In genomic region chr1:51878616-51879336, GRCh38 we compare ENCODE assay signal across 8 cellular contexts. TPM values are rescaled to one million over a fixed set of nuclear protein-coding genes. Genes with fewer than 3 reads are reported as not detected.
A peak's percentile ranks its signal among the peaks of the same experiment; 100 is the strongest.
DNase-seq lines count a peak whose midpoint lies in the region; ATAC-seq and TF ChIP-seq lines count a peak whose summit lies in the region.

Gene NRDC (minus strand): TSS chr1:51878727. CDS start chr1:51878615, 112 bp downstream.

- CTCF ChIA-PET in activated CD4-positive, alpha-beta T cell treated with anti-CD3 and anti-CD28 coated beads, Interleukin-2, amount 10 ng/mL, durations not matched to agents 7 days and 5 days (lab: Charles Lee), result interaction anchor here (0.6 to 1.3 kb wide), 6 partner anchors 9 to 920 kb away, joined by 3 read pairs; no protein-coding TSS in a partner anchor

- H3K36me3 Mint-ChIP-seq in activated CD4-positive, alpha-beta T cell treated with anti-CD3 and anti-CD28 coated beads, Interleukin-2, amount 10 ng/mL, durations not matched to agents 7 days and 5 days (ENCODE audit: low read depth), result peaks cover 27% of the 10 kb centered on the region

- ATAC-seq in GM19372 (IDR thresholded peaks at IDR 0.05; ENCODE audit: low read depth, unreplicated experiment) (peak; percentile 98), HG03521 (IDR thresholded peaks at IDR 0.05; ENCODE audit: unreplicated experiment) (peak; percentile 96), left colon (peak; percentile 90)

- intact Hi-C loops in left colon (cut with DNase I, micrococcal nuclease), result no loop called here

- H3K4me3 Mint-ChIP-seq in activated CD4-positive, alpha-beta T cell treated with anti-CD3 and anti-CD28 coated beads, Interleukin-2, amount 10 ng/mL, durations not matched to agents 7 days and 5 days, result no peak within 1 kb of the TSS

- peaks cover 33% of the 10 kb centered on the region for H3K4me1 Mint-ChIP-seq in activated CD4-positive, alpha-beta T cell treated with anti-CD3 and anti-CD28 coated beads, Interleukin-2, amount 10 ng/mL, durations not matched to agents 7 days and 5 days

- DNase-seq in NCI-H69 (lab: John Stamatoyannopoulos, UW) (peak; percentile 99), cortex of kidney (lab: John Stamatoyannopoulos, UW) (peak; percentile 77), left colon (peak; percentile 100)
- DNase-seq in activated CD4-positive, alpha-beta T cell treated with anti-CD3 and anti-CD28 coated beads, Interleukin-2, amount 10 ng/mL, durations not matched to agents 7 days and 5 days, result peak; percentile 100
- peak; percentile 100 for DNase-seq in stimulated activated CD4-positive, alpha-beta T cell treated with anti-CD3 and anti-CD28 coated beads, Interleukin-1b, Interleukin-23, amount 100 ng/mL, for 48 hours

- peaks cover 13% of the 10 kb centered on the region for H3K27me3 Mint-ChIP-seq in activated CD4-positive, alpha-beta T cell treated with anti-CD3 and anti-CD28 coated beads, Interleukin-2, amount 10 ng/mL, durations not matched to agents 7 days and 5 days

- H3K27ac Mint-ChIP-seq in activated CD4-positive, alpha-beta T cell treated with anti-CD3 and anti-CD28 coated beads, Interleukin-2, amount 10 ng/mL, durations not matched to agents 7 days and 5 days, result no peak within 1 kb of the TSS

- peak within 1 kb of the TSS; percentile 93 for H3K27ac ChIP-seq in C4-2B

- no peaks in the 10 kb centered on the region for H3K9me3 Mint-ChIP-seq in activated CD4-positive, alpha-beta T cell treated with anti-CD3 and anti-CD28 coated beads, Interleukin-2, amount 10 ng/mL, durations not matched to agents 7 days and 5 days

- POLR2A ChIA-PET in activated CD4-positive, alpha-beta T cell treated with anti-CD3 and anti-CD28 coated beads, Interleukin-2, amount 10 ng/mL, durations not matched to agents 7 days and 5 days (lab: Charles Lee), result no interaction called here

- TF ChIP-seq CTCF in C4-2B (conservative IDR thresholded peaks at IDR 0.05), result no peak

RNA-seq across cellular contexts. Expression of gene NRDC, which starts in this region (rescaled TPM):
- total RNA-seq in activated CD4-positive, alpha-beta T cell treated with anti-CD3 and anti-CD28 coated beads, Interleukin-2, amount 10 ng/mL, durations not matched to agents 7 days and 5 days, result 100 to 1,000 TPM; 168 to 188 TPM
- 10 to 100 TPM; 80.7 to 83.5 TPM for total RNA-seq in left colon

Comparison
In these comparisons a context has a peak if more than half of its experiments do, and no peak if none do; other contexts are left out.
1. Peak in every context shown above with its lines: DNase-seq, ATAC-seq and H3K27ac ChIP-seq.